21 cellular contexts compared by ENCODE assay signal in the genomic region with DNA sequence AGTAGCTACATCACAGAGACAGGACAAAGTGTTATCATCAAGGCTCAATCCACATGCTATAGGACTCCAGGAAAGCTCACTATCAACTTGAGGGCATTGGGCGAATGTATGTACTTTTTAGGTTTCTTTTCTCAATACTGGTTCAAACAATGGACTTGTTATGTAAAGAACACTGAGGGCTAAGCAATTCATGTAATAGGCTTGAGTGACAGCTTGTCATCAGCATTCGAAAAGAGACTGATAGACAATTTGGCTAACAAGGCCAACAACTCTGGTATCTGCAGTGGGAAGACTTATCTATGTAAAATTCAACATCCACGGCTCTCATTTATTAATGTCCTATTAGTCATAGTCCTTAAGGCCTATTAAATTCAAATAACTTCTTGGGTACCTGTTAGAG.
DNase-seq lines count a peak whose midpoint lies in the region; ATAC-seq, FAIRE-seq and TF ChIP-seq lines count a peak whose summit lies in the region.
"Had no signal": no experiment of that assay in that cellular context is flagged by ENCODE, and none has a peak within 500 bp of the region (broad histone marks: within the 10 kb centered on the region; RNA-seq: fewer than 3 reads in every experiment).

No MANE protein-coding gene starts in this region.

- H3K4me3 ChIP-seq in HepG2 (replicated peaks in 1 of 3; ENCODE audit: insufficient read depth in 1 of 3, low read depth in 2 of 3, low read length in 3 of 3) (no peak overlapping the region), right lobe of liver (no peak overlapping the region), mesendoderm (ENCODE audit: low read length) (no peak overlapping the region)
- H3K4me3 ChIP-seq: A549; BLaER1 treated with 17β-estradiol and CSF1 and Interleukin-3, amounts not matched to agents 10 nM and 100 nM; GM12878 had no signal

- CTCF ChIA-PET in HepG2 (lab: Yijun Ruan, JAX; ENCODE audit: low intra/inter-chr PET ratio, low total read pairs) (no interaction called here), GM10248 (lab: Yijun Ruan, JAX) (interaction anchor here (1.2 kb wide), 1 partner anchor 14 kb away, joined by 3 read pairs; no protein-coding TSS in a partner anchor)

- TF ChIP-seq POLR2A in HepG2 (IDR thresholded peaks at IDR 0.05; ENCODE audit: insufficient read depth in 1 of 2, low read depth in 2 of 2, low read length in 2 of 2) = no peak
- no peak for TF ChIP-seq POLR2A in right lobe of liver (IDR thresholded peaks at IDR 0.05)

- H4K5ac ChIP-seq in mesendoderm (ENCODE audit: low read length) = no peak overlapping the region

- H3K18ac ChIP-seq in mesendoderm (ENCODE audit: low read length) = no peak overlapping the region

- H2BK15ac ChIP-seq in mesendoderm (replicated peaks; ENCODE audit: low read depth) = no peak overlapping the region

- no peak overlapping the region for H2AK5ac ChIP-seq in mesendoderm (ENCODE audit: low read length)

- no peaks in the 10 kb centered on the region for H3K36me3 ChIP-seq in HepG2 (replicated peaks in 1 of 2; ENCODE audit: control insufficient read depth in 1 of 2, insufficient read depth in 2 of 2, low read length in 2 of 2)
- no peaks in the 10 kb centered on the region for H3K36me3 ChIP-seq in right lobe of liver
- H3K36me3 ChIP-seq in mesendoderm (ENCODE audit: control insufficient read depth, insufficient read depth, low read length) = no peaks in the 10 kb centered on the region

- TF ChIP-seq CTCF in HepG2 (CRISPR knock-in tag; IDR thresholded peaks at IDR 0.05) (no peak), right lobe of liver (IDR thresholded peaks at IDR 0.05) (no peak), GM10248 (IDR thresholded peaks at IDR 0.05; ENCODE audit: control extremely low read depth, extremely low read depth, low read depth, missing control alignments) (no peak)

- peak overlapping the region; percentile 73 for H3K23ac ChIP-seq in mesendoderm (ENCODE audit: low read length)

- TF ChIP-seq RAD21 in HepG2 (CRISPR knock-in tag; IDR thresholded peaks at IDR 0.05) = no peak

- H3K4me2 ChIP-seq in HepG2 (ENCODE audit: low read depth, low read length) (peak overlapping the region; percentile 24; the same call in 1 of the 2 replicates), mesendoderm (ENCODE audit: low read length) (no peak overlapping the region)
- H3K4me2 ChIP-seq: A549; BLaER1 treated with 17β-estradiol and CSF1 and Interleukin-3, amounts not matched to agents 10 nM and 100 nM had no signal

- H3K9me3 ChIP-seq in HepG2 (ENCODE audit: low read length) (peaks cover 5% of the 10 kb centered on the region; the same call in 1 of the 2 replicates), right lobe of liver (no peaks in the 10 kb centered on the region)
- H3K9me3 ChIP-seq: A549, Caco-2 had no signal

- no peak overlapping the region for H3K56ac ChIP-seq in mesendoderm (ENCODE audit: low read length)

- WGBS in HepG2 (ENCODE audit: low lambda C conversion rate) = 67% methylated on average over 3 of the region's 3 CpGs
- WGBS in right lobe of liver (ENCODE audit: insufficient coverage, low coverage, low lambda C conversion rate, missing lambda C conversion rate) = 83% methylated on average over 3 of the region's 3 CpGs
- WGBS in mesendoderm (ENCODE audit: extremely low coverage, insufficient coverage, low lambda C conversion rate) = no CpG with 5 or more reads among the region's 3 CpGs

- no peak overlapping the region for H2BK5ac ChIP-seq in mesendoderm (ENCODE audit: low read length)

- no peak overlapping the region for H4K8ac ChIP-seq in mesendoderm (ENCODE audit: low read depth, low read length)

- H3K9ac ChIP-seq in HepG2 (ENCODE audit: insufficient read depth, low read depth, low read length) (no peak overlapping the region), mesendoderm (ENCODE audit: low read length) (no peak overlapping the region)
- H3K9ac ChIP-seq: BLaER1 treated with 17β-estradiol and CSF1 and Interleukin-3, amounts not matched to agents 10 nM and 100 nM had no signal

- DNase-seq in HepG2 (ENCODE audit: low spot score) (peak; percentile 33), right lobe of liver (no peak), mesendoderm (no peak), GM10248 (ENCODE audit: extremely low spot score) (no peak)
- DNase-seq: AML-193; Caco-2; Calu3; CD4-positive, alpha-beta T cell; CD8-positive, alpha-beta T cell; DMS79 treated with DMSO at 0.1 percent for 48 hours; GF-D8 had no signal

- no peaks in the 10 kb centered on the region for H4K20me1 ChIP-seq in HepG2 (ENCODE audit: insufficient read depth, low read length)
- H4K20me1 ChIP-seq: BLaER1 treated with 17β-estradiol and CSF1 and Interleukin-3, amounts not matched to agents 10 nM and 100 nM had no signal

- H3K4ac ChIP-seq in mesendoderm (ENCODE audit: low read depth, low read length) = no peak overlapping the region

- ATAC-seq in HepG2 = peak; percentile 16
- no peak for ATAC-seq in right lobe of liver
- no peak for ATAC-seq in GM21717 (IDR thresholded peaks at IDR 0.05; ENCODE audit: unreplicated experiment)
- ATAC-seq: A549; CD8-positive, alpha-beta T cell; GM12878 had no signal

- intact Hi-C loops in HepG2 (cut with micrococcal nuclease; ENCODE audit: unreplicated experiment) (loop anchor here (2.0 to 10.0 kb wide), 2 partner anchors 38 to 332 kb away; partner anchors contain the start of genes GSTCD and INTS12), right lobe of liver (cut with DNase I) (no loop called here)

- in situ Hi-C loops in HepG2 (cut with HindIII; ENCODE audit: extremely low pct_ligation_motif_present, low pct_unique_long_range_greater_than_20kb) = no loop called here

- BruUV-seq in HepG2 (replicated peaks; lab: Mats Ljungman, UMichigan) = no TSS peak

- no peaks in the 10 kb centered on the region for H3K79me1 ChIP-seq in mesendoderm (ENCODE audit: low read length)

- H2BK120ac ChIP-seq in mesendoderm (ENCODE audit: low read depth, low read length) = no peak overlapping the region

- POLR2A ChIA-PET in HepG2 (lab: Yijun Ruan, JAX) (no interaction called here), GM10248 (lab: Yijun Ruan, JAX) (no interaction called here)

- no peak overlapping the region for H2AFZ ChIP-seq in HepG2 (ENCODE audit: low read length)

- TF ChIP-seq EP300 in HepG2 (IDR thresholded peaks at IDR 0.05; ENCODE audit: low read depth in 2 of 2, low read length in 2 of 2) (no peak), HepG2 (CRISPR knock-in tag; IDR thresholded peaks at IDR 0.05; ENCODE audit: borderline replicate concordance) (no peak)

- H3K79me2 ChIP-seq in HepG2 (ENCODE audit: insufficient read depth, low read length) (no peaks in the 10 kb centered on the region), mesendoderm (ENCODE audit: control insufficient read depth, insufficient read depth, low read length) (no peaks in the 10 kb centered on the region)

- H3K27ac ChIP-seq in HepG2 (ENCODE audit: extremely low read length, insufficient read depth, low read length) (peak overlapping the region; percentile 47), right lobe of liver (no peak overlapping the region), mesendoderm (ENCODE audit: low read depth, low read length) (no peak overlapping the region)
- H3K27ac ChIP-seq: 22Rv1; A549; BLaER1 treated with 17β-estradiol and CSF1 and Interleukin-3, amounts not matched to agents 10 nM and 100 nM; C4-2B had no signal

- no peak for FAIRE-seq in HepG2 (lab: Jason Lieb, UNC)
- FAIRE-seq: A549, D721Med, G401.6, GM12878, GM12892, GM18507 had no signal

- H3K27me3 ChIP-seq in HepG2 (ENCODE audit: control insufficient read depth in 1 of 2, insufficient read depth in 2 of 2, low read length in 2 of 2) = no peaks in the 10 kb centered on the region
- H3K27me3 ChIP-seq in right lobe of liver = no peaks in the 10 kb centered on the region
- H3K27me3 ChIP-seq in mesendoderm (ENCODE audit: insufficient read depth, low read length, poor library complexity) = no peaks in the 10 kb centered on the region
- H3K27me3 ChIP-seq: BLaER1 treated with 17β-estradiol and CSF1 and Interleukin-3, amounts not matched to agents 10 nM and 100 nM had no signal

- H3K4me1 ChIP-seq in HepG2 (ENCODE audit: insufficient read depth, low read length) (peaks cover 60% of the 10 kb centered on the region), right lobe of liver (no peaks in the 10 kb centered on the region), mesendoderm (ENCODE audit: control insufficient read depth, low read depth, low read length) (no peaks in the 10 kb centered on the region)
- H3K4me1 ChIP-seq: A549 had no signal

TF ChIP-seq in HepG2, 621 proteins besides CTCF, POLR2A, EP300 and RAD21 (continues in another document):
- TF ChIP-seq, protein P1, sequence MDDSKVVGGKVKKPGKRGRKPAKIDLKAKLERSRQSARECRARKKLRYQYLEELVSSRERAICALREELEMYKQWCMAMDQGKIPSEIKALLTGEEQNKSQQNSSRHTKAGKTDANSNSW (CRISPR knock-in tag; IDR thresholded peaks at IDR 0.05; ENCODE audit: borderline replicate concordance) = no peak
- TF ChIP-seq HES4 (CRISPR knock-in tag; IDR thresholded peaks at IDR 0.05; ENCODE audit: borderline replicate concordance) = no peak
- TF ChIP-seq MAZ (IDR thresholded peaks at IDR 0.05; ENCODE audit: borderline replicate concordance, low read depth, low read length) = no peak
- TF ChIP-seq MAZ (CRISPR knock-in tag; IDR thresholded peaks at IDR 0.05; ENCODE audit: low read depth) = 0 out of 2 replicates have a peak, but pooled peaks have one; percentile 4
- no peak for TF ChIP-seq ZNF567 (CRISPR knock-in tag; IDR thresholded peaks at IDR 0.05; ENCODE audit: borderline replicate concordance)
- TF ChIP-seq SNAPC2 (CRISPR knock-in tag; IDR thresholded peaks at IDR 0.05) = 0 out of 2 replicates have a peak, but pooled peaks have one; percentile 8
- no peak for TF ChIP-seq SOX13 (IDR thresholded peaks at IDR 0.05)
- peak in 1 of 2 experiments; percentile 58; a peak in 2 of 4 replicates for TF ChIP-seq SOX13 (CRISPR knock-in tag; conservative IDR thresholded peaks at IDR 0.05 in 1 of 2, IDR thresholded peaks at IDR 0.05 in 1 of 2)
- TF ChIP-seq, protein P2, sequence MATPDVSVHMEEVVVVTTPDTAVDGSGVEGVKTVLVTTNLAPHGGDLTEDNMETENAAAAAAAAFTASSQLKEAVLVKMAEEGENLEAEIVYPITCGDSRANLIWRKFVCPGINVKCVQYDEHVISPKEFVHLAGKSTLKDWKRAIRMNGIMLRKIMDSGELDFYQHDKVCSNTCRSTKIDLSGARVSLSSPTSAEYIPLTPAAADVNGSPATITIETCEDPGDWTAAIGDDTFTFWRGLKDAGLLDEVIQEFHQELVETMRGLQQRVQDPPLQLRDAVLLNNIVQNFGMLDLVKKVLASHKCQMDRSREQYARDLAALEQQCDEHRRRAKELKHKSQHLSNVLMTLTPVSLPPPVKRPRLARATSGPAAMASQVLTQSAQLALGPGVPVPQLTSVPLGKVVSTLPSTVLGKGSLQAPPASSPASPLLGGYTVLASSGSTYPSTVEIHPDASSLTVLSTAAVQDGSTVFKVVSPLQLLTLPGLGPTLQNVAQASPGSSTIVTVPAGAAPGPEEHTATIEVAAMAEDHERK (CRISPR knock-in tag; IDR thresholded peaks at IDR 0.05; ENCODE audit: low read depth) = no peak
- TF ChIP-seq ZKSCAN1 (IDR thresholded peaks at IDR 0.05; ENCODE audit: low read length) = no peak
- no peak for TF ChIP-seq ZNF343 (CRISPR knock-in tag; IDR thresholded peaks at IDR 0.05)
- TF ChIP-seq NFIC (IDR thresholded peaks at IDR 0.05; ENCODE audit: low read length) = no peak
- no peak for TF ChIP-seq MIXL1 (CRISPR knock-in tag; IDR thresholded peaks at IDR 0.05)
